ENCODE assay signal across 1 cellular context in the genomic region with DNA sequence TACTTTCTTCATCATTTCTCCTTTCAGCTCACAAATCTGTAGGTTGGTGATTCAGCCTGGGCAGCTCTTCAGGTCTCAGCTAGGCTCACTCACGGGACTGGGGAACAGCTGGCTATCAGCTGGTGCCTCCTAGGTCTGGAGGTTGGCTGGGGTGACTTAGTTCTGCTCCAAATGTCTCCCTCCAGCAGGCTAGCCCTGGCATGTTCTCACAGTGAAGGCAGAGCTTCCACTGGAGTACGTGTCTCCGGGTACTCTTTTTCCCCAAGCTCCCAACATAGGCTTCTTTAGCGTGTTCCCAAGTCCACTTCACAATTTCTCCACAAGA.
TF ChIP-seq lines count a peak whose summit lies in the region.

No MANE protein-coding gene starts in this region.

TF ChIP-seq in H1, 55 proteins besides CTCF, POLR2A, EP300 and RAD21:
- no peak for TF ChIP-seq CHD2 (IDR thresholded peaks at IDR 0.05; ENCODE audit: low read length)
- TF ChIP-seq SRF (IDR thresholded peaks at IDR 0.05; ENCODE audit: low read depth, low read length), result no peak
- TF ChIP-seq, protein P1, sequence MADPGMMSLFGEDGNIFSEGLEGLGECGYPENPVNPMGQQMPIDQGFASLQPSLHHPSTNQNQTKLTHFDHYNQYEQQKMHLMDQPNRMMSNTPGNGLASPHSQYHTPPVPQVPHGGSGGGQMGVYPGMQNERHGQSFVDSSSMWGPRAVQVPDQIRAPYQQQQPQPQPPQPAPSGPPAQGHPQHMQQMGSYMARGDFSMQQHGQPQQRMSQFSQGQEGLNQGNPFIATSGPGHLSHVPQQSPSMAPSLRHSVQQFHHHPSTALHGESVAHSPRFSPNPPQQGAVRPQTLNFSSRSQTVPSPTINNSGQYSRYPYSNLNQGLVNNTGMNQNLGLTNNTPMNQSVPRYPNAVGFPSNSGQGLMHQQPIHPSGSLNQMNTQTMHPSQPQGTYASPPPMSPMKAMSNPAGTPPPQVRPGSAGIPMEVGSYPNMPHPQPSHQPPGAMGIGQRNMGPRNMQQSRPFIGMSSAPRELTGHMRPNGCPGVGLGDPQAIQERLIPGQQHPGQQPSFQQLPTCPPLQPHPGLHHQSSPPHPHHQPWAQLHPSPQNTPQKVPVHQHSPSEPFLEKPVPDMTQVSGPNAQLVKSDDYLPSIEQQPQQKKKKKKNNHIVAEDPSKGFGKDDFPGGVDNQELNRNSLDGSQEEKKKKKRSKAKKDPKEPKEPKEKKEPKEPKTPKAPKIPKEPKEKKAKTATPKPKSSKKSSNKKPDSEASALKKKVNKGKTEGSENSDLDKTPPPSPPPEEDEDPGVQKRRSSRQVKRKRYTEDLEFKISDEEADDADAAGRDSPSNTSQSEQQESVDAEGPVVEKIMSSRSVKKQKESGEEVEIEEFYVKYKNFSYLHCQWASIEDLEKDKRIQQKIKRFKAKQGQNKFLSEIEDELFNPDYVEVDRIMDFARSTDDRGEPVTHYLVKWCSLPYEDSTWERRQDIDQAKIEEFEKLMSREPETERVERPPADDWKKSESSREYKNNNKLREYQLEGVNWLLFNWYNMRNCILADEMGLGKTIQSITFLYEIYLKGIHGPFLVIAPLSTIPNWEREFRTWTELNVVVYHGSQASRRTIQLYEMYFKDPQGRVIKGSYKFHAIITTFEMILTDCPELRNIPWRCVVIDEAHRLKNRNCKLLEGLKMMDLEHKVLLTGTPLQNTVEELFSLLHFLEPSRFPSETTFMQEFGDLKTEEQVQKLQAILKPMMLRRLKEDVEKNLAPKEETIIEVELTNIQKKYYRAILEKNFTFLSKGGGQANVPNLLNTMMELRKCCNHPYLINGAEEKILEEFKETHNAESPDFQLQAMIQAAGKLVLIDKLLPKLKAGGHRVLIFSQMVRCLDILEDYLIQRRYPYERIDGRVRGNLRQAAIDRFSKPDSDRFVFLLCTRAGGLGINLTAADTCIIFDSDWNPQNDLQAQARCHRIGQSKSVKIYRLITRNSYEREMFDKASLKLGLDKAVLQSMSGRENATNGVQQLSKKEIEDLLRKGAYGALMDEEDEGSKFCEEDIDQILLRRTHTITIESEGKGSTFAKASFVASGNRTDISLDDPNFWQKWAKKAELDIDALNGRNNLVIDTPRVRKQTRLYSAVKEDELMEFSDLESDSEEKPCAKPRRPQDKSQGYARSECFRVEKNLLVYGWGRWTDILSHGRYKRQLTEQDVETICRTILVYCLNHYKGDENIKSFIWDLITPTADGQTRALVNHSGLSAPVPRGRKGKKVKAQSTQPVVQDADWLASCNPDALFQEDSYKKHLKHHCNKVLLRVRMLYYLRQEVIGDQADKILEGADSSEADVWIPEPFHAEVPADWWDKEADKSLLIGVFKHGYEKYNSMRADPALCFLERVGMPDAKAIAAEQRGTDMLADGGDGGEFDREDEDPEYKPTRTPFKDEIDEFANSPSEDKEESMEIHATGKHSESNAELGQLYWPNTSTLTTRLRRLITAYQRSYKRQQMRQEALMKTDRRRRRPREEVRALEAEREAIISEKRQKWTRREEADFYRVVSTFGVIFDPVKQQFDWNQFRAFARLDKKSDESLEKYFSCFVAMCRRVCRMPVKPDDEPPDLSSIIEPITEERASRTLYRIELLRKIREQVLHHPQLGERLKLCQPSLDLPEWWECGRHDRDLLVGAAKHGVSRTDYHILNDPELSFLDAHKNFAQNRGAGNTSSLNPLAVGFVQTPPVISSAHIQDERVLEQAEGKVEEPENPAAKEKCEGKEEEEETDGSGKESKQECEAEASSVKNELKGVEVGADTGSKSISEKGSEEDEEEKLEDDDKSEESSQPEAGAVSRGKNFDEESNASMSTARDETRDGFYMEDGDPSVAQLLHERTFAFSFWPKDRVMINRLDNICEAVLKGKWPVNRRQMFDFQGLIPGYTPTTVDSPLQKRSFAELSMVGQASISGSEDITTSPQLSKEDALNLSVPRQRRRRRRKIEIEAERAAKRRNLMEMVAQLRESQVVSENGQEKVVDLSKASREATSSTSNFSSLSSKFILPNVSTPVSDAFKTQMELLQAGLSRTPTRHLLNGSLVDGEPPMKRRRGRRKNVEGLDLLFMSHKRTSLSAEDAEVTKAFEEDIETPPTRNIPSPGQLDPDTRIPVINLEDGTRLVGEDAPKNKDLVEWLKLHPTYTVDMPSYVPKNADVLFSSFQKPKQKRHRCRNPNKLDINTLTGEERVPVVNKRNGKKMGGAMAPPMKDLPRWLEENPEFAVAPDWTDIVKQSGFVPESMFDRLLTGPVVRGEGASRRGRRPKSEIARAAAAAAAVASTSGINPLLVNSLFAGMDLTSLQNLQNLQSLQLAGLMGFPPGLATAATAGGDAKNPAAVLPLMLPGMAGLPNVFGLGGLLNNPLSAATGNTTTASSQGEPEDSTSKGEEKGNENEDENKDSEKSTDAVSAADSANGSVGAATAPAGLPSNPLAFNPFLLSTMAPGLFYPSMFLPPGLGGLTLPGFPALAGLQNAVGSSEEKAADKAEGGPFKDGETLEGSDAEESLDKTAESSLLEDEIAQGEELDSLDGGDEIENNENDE (IDR thresholded peaks at IDR 0.05; ENCODE audit: insufficient replicate concordance, low read length), result no peak
- no peak for TF ChIP-seq CREB1 (IDR thresholded peaks at IDR 0.05)
- peak; percentile 27 for TF ChIP-seq KDM4A (IDR thresholded peaks at IDR 0.05; ENCODE audit: low read depth, low read length, severe bottlenecking)
- no peak for TF ChIP-seq SP4 (IDR thresholded peaks at IDR 0.05; ENCODE audit: low read length)
- TF ChIP-seq SP2 (IDR thresholded peaks at IDR 0.05; ENCODE audit: low read length), result no peak
